21 cellular contexts compared by ENCODE assay signal in genomic region chr5:169148066-169148740, GRCh38.
A peak's percentile ranks its signal among the peaks of the same experiment; 100 is the strongest.
DNase-seq lines count a peak whose midpoint lies in the region; ATAC-seq and TF ChIP-seq lines count a peak whose summit lies in the region.
"Had no signal": no experiment of that assay in that cellular context is flagged by ENCODE, and none has a peak within 500 bp of the region (broad histone marks: within the 10 kb centered on the region; RNA-seq: fewer than 3 reads in every experiment).

No MANE protein-coding gene starts in this region.

- H3K4me1 ChIP-seq in breast epithelium (no peaks in the 10 kb centered on the region), mammary epithelial cell (ENCODE audit: insufficient read depth, low read length) (no peaks in the 10 kb centered on the region)
- H3K4me1 ChIP-seq: HAP-1, Peyer's patch, SJCRH30 had no signal

- H3K4me1 Mint-ChIP-seq in nephron, result peaks cover 41% of the 10 kb centered on the region
- H3K4me1 Mint-ChIP-seq in activated naive CD4-positive, alpha-beta T cell treated with anti-CD3 and anti-CD28 coated beads, Interleukin-2, amount 10 ng/mL, durations not matched to agents 7 days and 5 days, result no peaks in the 10 kb centered on the region
- H3K4me1 Mint-ChIP-seq: B cell had no signal

- TF ChIP-seq POLR2A in breast epithelium (IDR thresholded peaks at IDR 0.05), result no peak

- ATAC-seq in HG03469 (IDR thresholded peaks at IDR 0.05; ENCODE audit: unreplicated experiment), result no peak
- ATAC-seq in HG02840 (IDR thresholded peaks at IDR 0.05; ENCODE audit: low FRiP score, unreplicated experiment), result no peak
- ATAC-seq in HG02870 (IDR thresholded peaks at IDR 0.05; ENCODE audit: unreplicated experiment), result no peak
- ATAC-seq: GM12878 had no signal

- H3K27me3 ChIP-seq in breast epithelium, result no peaks in the 10 kb centered on the region
- H3K27me3 ChIP-seq in mammary epithelial cell (ENCODE audit: insufficient read depth, low read length), result no peaks in the 10 kb centered on the region
- H3K27me3 ChIP-seq: Peyer's patch had no signal

- no peaks in the 10 kb centered on the region for H4K20me1 ChIP-seq in mammary epithelial cell (ENCODE audit: insufficient read depth, low read length)

- no peaks in the 10 kb centered on the region for H3K9me3 Mint-ChIP-seq in nephron
- no peaks in the 10 kb centered on the region for H3K9me3 Mint-ChIP-seq in activated naive CD4-positive, alpha-beta T cell treated with anti-CD3 and anti-CD28 coated beads, Interleukin-2, amount 10 ng/mL, durations not matched to agents 7 days and 5 days

- no peak for DNase-seq in breast epithelium (ENCODE audit: low spot score in 2 of 2)
- DNase-seq in mammary epithelial cell, result no peak
- peak; percentile 10 for DNase-seq in fibroblast of villous mesenchyme (ENCODE audit: low read depth)
- DNase-seq in activated naive CD4-positive, alpha-beta T cell treated with anti-CD3 and anti-CD28 coated beads, Interleukin-2, amount 10 ng/mL, durations not matched to agents 7 days and 5 days, result no peak
- DNase-seq: 8988T, EL, IMR-90, NCI-H1092 treated with DMSO at 0.1 percent for 48 hours, NCI-H1436 treated with DMSO at 0.1 percent for 48 hours, NCI-H2029, NCI-H345, Peyer's patch, SJCRH30 had no signal

- BruUV-seq in mammary epithelial cell (replicated peaks; lab: Mats Ljungman, UMichigan), result no TSS peak

- no peaks in the 10 kb centered on the region for H3K79me2 ChIP-seq in mammary epithelial cell (ENCODE audit: insufficient read depth, low read length)

- H3K27ac Mint-ChIP-seq in nephron, result peak overlapping the region; percentile 59 to 78 (median 78)
- no peak overlapping the region for H3K27ac Mint-ChIP-seq in activated naive CD4-positive, alpha-beta T cell treated with anti-CD3 and anti-CD28 coated beads, Interleukin-2, amount 10 ng/mL, durations not matched to agents 7 days and 5 days
- H3K27ac Mint-ChIP-seq: B cell had no signal

- intact Hi-C loops in breast epithelium (cut with DNase I; ENCODE audit: low total_unique reads), result no loop called here
- intact Hi-C loops in mammary epithelial cell (cut with micrococcal nuclease), result no loop called here

- no peak overlapping the region for H3K4me2 ChIP-seq in mammary epithelial cell (ENCODE audit: insufficient read depth, low read depth, low read length)
- H3K4me2 ChIP-seq: KMS-11 had no signal

- H3K36me3 ChIP-seq in breast epithelium (no peaks in the 10 kb centered on the region), mammary epithelial cell (ENCODE audit: insufficient read depth, low read length) (no peaks in the 10 kb centered on the region)
- H3K36me3 ChIP-seq: HAP-1, Peyer's patch, SJCRH30 had no signal

- 93% methylated on average over 11 of the region's 11 CpGs for WGBS in mammary epithelial cell (ENCODE audit: low coverage, missing lambda C conversion rate)

- dilution Hi-C loops in mammary epithelial cell (cut with HindIII; ENCODE audit: low sequenced_read_pairs), result no loop called here

- H3K27me3 Mint-ChIP-seq in nephron (ENCODE audit: low read depth), result peaks cover 8% of the 10 kb centered on the region
- no peaks in the 10 kb centered on the region for H3K27me3 Mint-ChIP-seq in activated naive CD4-positive, alpha-beta T cell treated with anti-CD3 and anti-CD28 coated beads, Interleukin-2, amount 10 ng/mL, durations not matched to agents 7 days and 5 days

- CTCF ChIA-PET in mammary epithelial cell (lab: Charles Lee; ENCODE audit: low non-redundant PET), result interaction anchor here (0.6 kb wide), 1 partner anchor 52 kb away, joined by 8 read pairs; no protein-coding TSS in a partner anchor
- CTCF ChIA-PET in activated naive CD4-positive, alpha-beta T cell treated with anti-CD3 and anti-CD28 coated beads, Interleukin-2, amount 10 ng/mL, durations not matched to agents 7 days and 5 days (lab: Charles Lee), result no interaction called here

- no peak for TF ChIP-seq CTCF in breast epithelium (IDR thresholded peaks at IDR 0.05)
- no peak for TF ChIP-seq CTCF in mammary epithelial cell (conservative IDR thresholded peaks at IDR 0.05 in 1 of 2, IDR thresholded peaks at IDR 0.05 in 1 of 2; ENCODE audit: extremely low read depth in 1 of 2, insufficient read depth in 1 of 2, low read depth in 1 of 2, low read length in 2 of 2)
- TF ChIP-seq CTCF in fibroblast of villous mesenchyme (IDR thresholded peaks at IDR 0.05; ENCODE audit: insufficient read depth, low read depth, low read length), result no peak
- TF ChIP-seq CTCF in nephron (IDR thresholded peaks at IDR 0.05; ENCODE audit: unreplicated experiment in 3 of 3), result no peak

- no peak overlapping the region for H3K4me3 ChIP-seq in breast epithelium
- H3K4me3 ChIP-seq in mammary epithelial cell (replicated peaks in 1 of 3; ENCODE audit: insufficient read depth in 1 of 3, low read depth in 2 of 3, low read length in 3 of 3), result no peak overlapping the region
- H3K4me3 ChIP-seq in fibroblast of villous mesenchyme (ENCODE audit: low read depth, low read length), result no peak overlapping the region
- H3K4me3 ChIP-seq: GM12878, HAP-1, Peyer's patch, SJCRH30 had no signal

- H3K9me3 ChIP-seq in breast epithelium, result no peaks in the 10 kb centered on the region
- no peaks in the 10 kb centered on the region for H3K9me3 ChIP-seq in mammary epithelial cell (replicated peaks; ENCODE audit: insufficient read depth, low read length)
- H3K9me3 ChIP-seq: HAP-1, Peyer's patch, SJCRH30 had no signal

- in situ Hi-C loops in mammary epithelial cell (cut with MboI; ENCODE audit: low sequenced_read_pairs in 2 of 2), result no loop called here

- H3K27ac ChIP-seq in breast epithelium (peak overlapping the region; percentile 2 to 19), mammary epithelial cell (ENCODE audit: insufficient read depth, low read depth, low read length) (no peak overlapping the region)
- H3K27ac ChIP-seq: KMS-11, Peyer's patch, SJCRH30 had no signal

- H3K9ac ChIP-seq in mammary epithelial cell (ENCODE audit: insufficient read depth, low read length), result no peak overlapping the region
- H3K9ac ChIP-seq: KMS-11 had no signal

- H3K36me3 Mint-ChIP-seq in nephron (ENCODE audit: low read depth), result no peaks in the 10 kb centered on the region
- no peaks in the 10 kb centered on the region for H3K36me3 Mint-ChIP-seq in activated naive CD4-positive, alpha-beta T cell treated with anti-CD3 and anti-CD28 coated beads, Interleukin-2, amount 10 ng/mL, durations not matched to agents 7 days and 5 days

- H3K4me3 Mint-ChIP-seq in nephron, result no peak overlapping the region
- H3K4me3 Mint-ChIP-seq in activated naive CD4-positive, alpha-beta T cell treated with anti-CD3 and anti-CD28 coated beads, Interleukin-2, amount 10 ng/mL, durations not matched to agents 7 days and 5 days, result no peak overlapping the region
- H3K4me3 Mint-ChIP-seq: B cell had no signal

- H2AFZ ChIP-seq in mammary epithelial cell (ENCODE audit: low read depth, low read length), result no peak overlapping the region
